In genomic region chr16:7324306-7324705, GRCh38 we compare ENCODE assay signal across 32 cellular contexts. TPM values are rescaled to one million over a fixed set of nuclear protein-coding genes. Genes with fewer than 3 reads are reported as not detected.
"Had no signal": no experiment of that assay in that cellular context is flagged by ENCODE, and none has a peak within 500 bp of the region (broad histone marks: within the 10 kb centered on the region; RNA-seq: fewer than 3 reads in every experiment).

No MANE protein-coding gene starts in this region.

- H3K4me3 Mint-ChIP-seq: activated CD4-positive, alpha-beta memory T cell treated with anti-CD3 and anti-CD28 coated beads, Interleukin-2, amount 10 ng/mL, durations not matched to agents 7 days and 5 days; activated naive CD8-positive, alpha-beta T cell treated with anti-CD3 and anti-CD28 coated beads, Interleukin-2, amount 50 U/mL, for 24 hours; activated T-cell treated with anti-CD3 and anti-CD28 coated beads, Interleukin-2, amount 50 U/mL, for 24 hours; activated T-helper 1 cell treated with anti-CD3 and anti-CD28 coated beads, Interleukin-12 subunit alpha, Interleukin-12 subunit beta, Interleukin-2, Interleukin-4 antibody, amounts not matched to agents 30 ng/mL and 10 ng/mL and 1 ng/mL, durations not matched to agents 14 hours and 24 hours and 36 hours had no signal

- H3K27ac Mint-ChIP-seq: activated CD4-positive, alpha-beta memory T cell treated with anti-CD3 and anti-CD28 coated beads, Interleukin-2, amount 10 ng/mL, durations not matched to agents 7 days and 5 days; activated naive CD4-positive, alpha-beta T cell treated with anti-CD3 and anti-CD28 coated beads, Interleukin-2, amount 50 U/mL, for 72 hours; activated naive CD8-positive, alpha-beta T cell treated with anti-CD3 and anti-CD28 coated beads, Interleukin-2, amount 50 U/mL, for 24 hours; activated T-cell treated with anti-CD3 and anti-CD28 coated beads, Interleukin-2, amount 50 U/mL, for 24 hours; activated T-helper 1 cell treated with anti-CD3 and anti-CD28 coated beads, Interleukin-12 subunit alpha, Interleukin-12 subunit beta, Interleukin-2, Interleukin-4 antibody, amounts not matched to agents 30 ng/mL and 10 ng/mL and 1 ng/mL, durations not matched to agents 14 hours and 24 hours and 36 hours had no signal

- H3K9me2 ChIP-seq: SK-N-SH had no signal

- H3K4me3 ChIP-seq: ascending aorta, body of pancreas, K562, Peyer's patch, SJCRH30 had no signal

- H3K27ac ChIP-seq: ascending aorta, body of pancreas, Peyer's patch, RWPE1, SJCRH30, VCaP had no signal

- H3K4me1 ChIP-seq: ascending aorta, body of pancreas, Peyer's patch had no signal

- H3K9me3 ChIP-seq: ascending aorta, body of pancreas, SJCRH30, SK-N-SH had no signal

- ATAC-seq: activated naive CD4-positive, alpha-beta T cell treated with anti-CD3 and anti-CD28 coated beads, Interleukin-2, amount 50 U/mL, for 72 hours; activated naive CD8-positive, alpha-beta T cell treated with anti-CD3 and anti-CD28 coated beads, Interleukin-2, amount 50 U/mL, for 24 hours; body of pancreas; K562 had no signal

- H3K4me1 Mint-ChIP-seq: activated CD4-positive, alpha-beta memory T cell treated with anti-CD3 and anti-CD28 coated beads, Interleukin-2, amount 10 ng/mL, durations not matched to agents 7 days and 5 days; activated naive CD8-positive, alpha-beta T cell treated with anti-CD3 and anti-CD28 coated beads, Interleukin-2, amount 50 U/mL, for 24 hours had no signal

- DNase-seq: activated CD4-positive, alpha-beta memory T cell treated with anti-CD3 and anti-CD28 coated beads, Interleukin-2, amount 10 ng/mL, durations not matched to agents 7 days and 5 days; activated CD4-positive, alpha-beta T cell treated with anti-CD3 and anti-CD28 coated beads, Interleukin-2, amount 50 U/mL, for 1 hour; activated CD4-positive, CD25-positive, alpha-beta regulatory T cell; activated CD8-positive, alpha-beta memory T cell treated with anti-CD3 and anti-CD28 coated beads, Interleukin-2, amount 50 U/mL, for 48 hours; activated effector memory CD4-positive, alpha-beta T cell treated with Interleukin-2 at 50 U/mL for 16 hours; activated naive CD4-positive, alpha-beta T cell treated with Interleukin-2 at 50 U/mL for 16 hours; activated naive CD8-positive, alpha-beta T cell treated with anti-CD3 and anti-CD28 coated beads, Interleukin-2, amount 50 U/mL, for 24 hours; activated T-cell treated with anti-CD3 and anti-CD28 coated beads, Interleukin-2, amount 50 U/mL, for 24 hours; amniotic stem cell; body of pancreas; central memory CD4-positive, alpha-beta T cell; Karpas-422; NCI-H1105 treated with DMSO at 0.1 percent for 48 hours; NCI-H1436 treated with DMSO at 0.1 percent for 48 hours; NCI-H1930; NCI-H2171; NCI-H2227 treated with DMSO at 0.1 percent for 48 hours; NCI-H446 treated with DMSO at 0.1 percent for 48 hours; NCI-H524 treated with DMSO at 0.1 percent for 48 hours; Peyer's patch; Right ventricle myocardium superior; SJCRH30; SK-N-SH; T-helper 1 cell had no signal

- H3K4me2 ChIP-seq: SK-N-SH had no signal

- H3K27me3 Mint-ChIP-seq: activated CD4-positive, alpha-beta memory T cell treated with anti-CD3 and anti-CD28 coated beads, Interleukin-2, amount 10 ng/mL, durations not matched to agents 7 days and 5 days; activated naive CD8-positive, alpha-beta T cell treated with anti-CD3 and anti-CD28 coated beads, Interleukin-2, amount 50 U/mL, for 24 hours; activated T-cell treated with anti-CD3 and anti-CD28 coated beads, Interleukin-2, amount 50 U/mL, for 24 hours had no signal

- H3K27me3 ChIP-seq: ascending aorta, body of pancreas, Peyer's patch, SJCRH30 had no signal

- H3K36me3 ChIP-seq: ascending aorta, Peyer's patch, SJCRH30 had no signal

RNA-seq across cellular contexts. Expression of gene RBFOX1, which starts 8.3 kb away (rescaled TPM):
- total RNA-seq: activated CD4-positive, alpha-beta memory T cell treated with anti-CD3 and anti-CD28 coated beads, Interleukin-2, amount 10 ng/mL, durations not matched to agents 7 days and 5 days; activated naive CD4-positive, alpha-beta T cell treated with anti-CD3 and anti-CD28 coated beads, Interleukin-2, amount 50 U/mL, for 72 hours; activated T-helper 1 cell treated with anti-CD3 and anti-CD28 coated beads, Interleukin-12 subunit alpha, Interleukin-12 subunit beta, Interleukin-2, Interleukin-4 antibody, amounts not matched to agents 30 ng/mL and 10 ng/mL and 1 ng/mL, durations not matched to agents 14 hours and 24 hours and 36 hours; ascending aorta; body of pancreas; bronchial epithelial cell; K562; T-helper 2 cell treated with Interferon-gamma antibody and Interleukin-4, amounts not matched to agents 100 ng/mL and 5 ng/mL, for 36 hours had no signal
- polyA plus RNA-seq: SK-N-SH had no signal
